Comparison of ENCODE assay signal across 30 cellular contexts in the genomic region with DNA sequence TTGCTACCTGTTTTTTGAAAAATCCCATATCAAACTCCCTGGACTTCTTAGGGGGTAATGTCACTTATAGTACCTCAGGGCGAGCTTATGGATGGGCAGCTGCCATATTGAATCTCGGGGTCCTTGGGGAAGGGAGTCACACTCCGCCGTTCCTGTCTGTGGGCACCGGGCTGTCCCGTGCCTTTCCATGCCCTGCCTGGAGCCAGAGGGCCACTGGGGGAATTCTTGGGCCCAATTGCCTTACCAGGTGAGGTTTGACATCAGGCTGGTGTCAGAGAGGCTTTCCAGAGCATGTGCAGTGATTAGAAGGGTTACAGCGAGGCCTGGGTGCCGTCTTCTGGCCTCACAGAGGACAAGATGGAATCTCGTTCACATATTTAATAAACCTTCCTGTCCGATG. TPM values are rescaled to one million over a fixed set of nuclear protein-coding genes. Genes with fewer than 3 reads are reported as not detected.
"Had no signal": no experiment of that assay in that cellular context is flagged by ENCODE, and none has a peak within 500 bp of the region (broad histone marks: within the 10 kb centered on the region; RNA-seq: fewer than 3 reads in every experiment).

No MANE protein-coding gene starts in this region.

- H3K36me3 ChIP-seq: neural progenitor cell had no signal

- H3K9me3 Mint-ChIP-seq: effector memory CD8-positive, alpha-beta T cell; naive thymus-derived CD4-positive, alpha-beta T cell; nephron; neural progenitor cell; stimulated activated naive B cell treated with anti-CD40 and anti-IgM and Interleukin-4, amounts not matched to agents 10 μg/mL and 1 μg/mL and 100 μg/mL, for 72 hours; stimulated activated naive CD8-positive, alpha-beta T cell treated with anti-CD3 and anti-CD28 coated beads, Interleukin-15, Interleukin-2, amounts not matched to agents 100 ng/mL and 50 ng/mL, for 24 hours had no signal

- DNase-seq: cortex of kidney; effector memory CD8-positive, alpha-beta T cell; foreskin fibroblast; head of caudate nucleus; mesendoderm; midbrain; naive thymus-derived CD4-positive, alpha-beta T cell; right cardiac atrium; stimulated activated CD4-positive, alpha-beta T cell treated with anti-CD3 and anti-CD28 coated beads, Interleukin-15, amount 100 ng/mL, for 24 hours; stimulated activated CD4-positive, alpha-beta T cell treated with anti-CD3 and anti-CD28 coated beads, Interleukin-2, amount 100 ng/mL, for 48 hours; stimulated activated naive B cell treated with anti-CD40 and anti-IgM and Interleukin-4, amounts not matched to agents 10 μg/mL and 1 μg/mL and 100 μg/mL, for 72 hours; upper lobe of left lung had no signal

- H3K27me3 ChIP-seq: gastrocnemius medialis, neural progenitor cell, tibial nerve, upper lobe of left lung, vagina had no signal

- H3K9ac ChIP-seq: neural progenitor cell, parathyroid adenoma had no signal

- H3K4me3 Mint-ChIP-seq: effector memory CD8-positive, alpha-beta T cell; naive thymus-derived CD4-positive, alpha-beta T cell; nephron; neural progenitor cell; stimulated activated naive B cell treated with anti-CD40 and anti-IgM and Interleukin-4, amounts not matched to agents 10 μg/mL and 1 μg/mL and 100 μg/mL, for 72 hours; stimulated activated naive CD8-positive, alpha-beta T cell treated with anti-CD3 and anti-CD28 coated beads, Interleukin-15, Interleukin-2, amounts not matched to agents 100 ng/mL and 50 ng/mL, for 24 hours had no signal

- H3K9me3 ChIP-seq: gastrocnemius medialis, prostate gland, thoracic aorta, tibial nerve, upper lobe of left lung, vagina had no signal

- H3K4me3 ChIP-seq: gastrocnemius medialis, neural progenitor cell, prostate gland, skin epidermis, thoracic aorta, tibial nerve, upper lobe of left lung, vagina had no signal

- H3K27ac ChIP-seq: epithelial cell of prostate, gastrocnemius medialis, neural progenitor cell, parathyroid adenoma, prostate gland, skin epidermis, thoracic aorta, tibial nerve, upper lobe of left lung, vagina had no signal

- ATAC-seq: effector memory CD8-positive, alpha-beta T cell; esophagus mucosa; gastrocnemius medialis; left lobe of liver; naive thymus-derived CD4-positive, alpha-beta T cell; right cardiac atrium; stimulated activated naive B cell treated with anti-CD40 and anti-IgM and Interleukin-4, amounts not matched to agents 10 μg/mL and 1 μg/mL and 100 μg/mL, for 72 hours had no signal

- H3K27ac Mint-ChIP-seq: naive thymus-derived CD4-positive, alpha-beta T cell; nephron; neural progenitor cell; stimulated activated naive B cell treated with anti-CD40 and anti-IgM and Interleukin-4, amounts not matched to agents 10 μg/mL and 1 μg/mL and 100 μg/mL, for 72 hours; stimulated activated naive CD8-positive, alpha-beta T cell treated with anti-CD3 and anti-CD28 coated beads, Interleukin-15, Interleukin-2, amounts not matched to agents 100 ng/mL and 50 ng/mL, for 24 hours had no signal

- H3K4me1 Mint-ChIP-seq: nephron, neural progenitor cell had no signal

- H3K4me1 ChIP-seq: neural progenitor cell, parathyroid adenoma, prostate gland, tibial nerve, upper lobe of left lung, vagina had no signal

- H3K27me3 Mint-ChIP-seq: effector memory CD8-positive, alpha-beta T cell; naive thymus-derived CD4-positive, alpha-beta T cell; stimulated activated naive B cell treated with anti-CD40 and anti-IgM and Interleukin-4, amounts not matched to agents 10 μg/mL and 1 μg/mL and 100 μg/mL, for 72 hours; stimulated activated naive CD8-positive, alpha-beta T cell treated with anti-CD3 and anti-CD28 coated beads, Interleukin-15, Interleukin-2, amounts not matched to agents 100 ng/mL and 50 ng/mL, for 24 hours had no signal

RNA-seq across cellular contexts. Expression of a gene that starts 46.6 kb away (rescaled TPM):
- total RNA-seq: dermis microvascular lymphatic vessel endothelial cell, gastrocnemius medialis, glomerular endothelial cell, lung microvascular endothelial cell, osteoblast, prostate gland, right cardiac atrium, thoracic aorta, tibial nerve had no signal
- polyA plus RNA-seq: keratinocyte had no signal
